In genomic region chr1:166612886-166613285, GRCh38 we compare ENCODE assay signal across 39 cellular contexts.
"Had no signal": no experiment of that assay in that cellular context is flagged by ENCODE, and none has a peak within 500 bp of the region (broad histone marks: within the 10 kb centered on the region; RNA-seq: fewer than 3 reads in every experiment).

No MANE protein-coding gene starts in this region.

- H3K27me3 ChIP-seq: adrenal gland, ascending aorta, body of pancreas, brain microvascular endothelial cell, breast epithelium, cardiac muscle cell had no signal

- H3K27ac ChIP-seq: adrenal gland, ascending aorta, body of pancreas, brain microvascular endothelial cell, breast epithelium, cardiac muscle cell had no signal

- H3K4me1 ChIP-seq: adrenal gland, ascending aorta, body of pancreas, breast epithelium had no signal

- H3K4me3 Mint-ChIP-seq: activated naive CD4-positive, alpha-beta T cell treated with anti-CD3 and anti-CD28 coated beads for 36 hours; activated naive CD4-positive, alpha-beta T cell treated with anti-CD3 and anti-CD28 coated beads, Interleukin-2, amount 10 ng/mL, durations not matched to agents 7 days and 5 days; activated naive CD4-positive, alpha-beta T cell treated with anti-CD3 and anti-CD28 coated beads, Interleukin-2, amount 50 U/mL, for 24 hours; activated naive CD8-positive, alpha-beta T cell; activated naive CD8-positive, alpha-beta T cell treated with anti-CD3 and anti-CD28 coated beads for 36 hours; activated naive CD8-positive, alpha-beta T cell treated with anti-CD3 and anti-CD28 coated beads, Interleukin-2, amount 10 ng/mL, durations not matched to agents 7 days and 5 days; activated naive CD8-positive, alpha-beta T cell treated with anti-CD3 and anti-CD28 coated beads, Interleukin-2, amount 50 U/mL, for 24 hours; activated T-cell treated with anti-CD3 and anti-CD28 coated beads, Interleukin-2, amount 50 U/mL, for 24 hours; activated T-cell treated with anti-CD3 and anti-CD28 coated beads, Interleukin-2, amount 50 U/mL, for 4 hours; activated T-cell treated with anti-CD3 and anti-CD28 coated beads, Interleukin-2, amount 50 U/mL, for 72 hours; activated T-helper 1 cell treated with anti-CD3 and anti-CD28 coated beads, Interleukin-12 subunit alpha, Interleukin-12 subunit beta, Interleukin-2, Interleukin-4 antibody, amounts not matched to agents 30 ng/mL and 10 ng/mL and 1 ng/mL, durations not matched to agents 14 hours and 24 hours and 36 hours; activated T-helper 17 cell treated with anti-CD3 and anti-CD28 coated beads, Interleukin-2, amount 50 U/mL, for 72 hours; brain; central memory CD8-positive, alpha-beta T cell had no signal

- H3K4me3 ChIP-seq: adrenal gland, ascending aorta, body of pancreas, breast epithelium, cardiac muscle cell had no signal

- H3K27me3 Mint-ChIP-seq: activated naive CD8-positive, alpha-beta T cell; activated T-cell treated with anti-CD3 and anti-CD28 coated beads, Interleukin-2, amount 50 U/mL, for 24 hours; activated T-helper 17 cell treated with anti-CD3 and anti-CD28 coated beads, Interleukin-2, amount 50 U/mL, for 72 hours; brain had no signal

- ATAC-seq: activated naive CD4-positive, alpha-beta T cell treated with anti-CD3 and anti-CD28 coated beads, Interleukin-2, amount 50 U/mL, for 72 hours; activated naive CD8-positive, alpha-beta T cell treated with anti-CD3 and anti-CD28 coated beads, Interleukin-2, amount 50 U/mL, for 24 hours; activated T-cell treated with anti-CD3 and anti-CD28 coated beads, Interleukin-2, amount 50 U/mL, for 4 hours; activated T-cell treated with anti-CD3 and anti-CD28 coated beads, Interleukin-2, amount 50 U/mL, for 72 hours; activated T-helper 17 cell treated with anti-CD3 and anti-CD28 coated beads, Interleukin-2, amount 50 U/mL, for 72 hours; body of pancreas had no signal

- H3K4me1 Mint-ChIP-seq: activated naive CD4-positive, alpha-beta T cell treated with anti-CD3 and anti-CD28 coated beads, Interleukin-2, amount 10 ng/mL, durations not matched to agents 7 days and 5 days; activated naive CD4-positive, alpha-beta T cell treated with anti-CD3 and anti-CD28 coated beads, Interleukin-2, amount 50 U/mL, for 24 hours; activated naive CD8-positive, alpha-beta T cell treated with anti-CD3 and anti-CD28 coated beads for 36 hours; activated naive CD8-positive, alpha-beta T cell treated with anti-CD3 and anti-CD28 coated beads, Interleukin-2, amount 10 ng/mL, durations not matched to agents 7 days and 5 days; activated naive CD8-positive, alpha-beta T cell treated with anti-CD3 and anti-CD28 coated beads, Interleukin-2, amount 50 U/mL, for 24 hours; activated T-helper 17 cell treated with anti-CD3 and anti-CD28 coated beads, Interleukin-2, amount 50 U/mL, for 72 hours; brain; central memory CD8-positive, alpha-beta T cell had no signal

- FAIRE-seq: astrocyte, bronchial epithelial cell had no signal

- H3K9me3 Mint-ChIP-seq: activated naive CD4-positive, alpha-beta T cell treated with anti-CD3 and anti-CD28 coated beads for 36 hours; activated naive CD4-positive, alpha-beta T cell treated with anti-CD3 and anti-CD28 coated beads, Interleukin-2, amount 10 ng/mL, durations not matched to agents 7 days and 5 days; activated naive CD4-positive, alpha-beta T cell treated with anti-CD3 and anti-CD28 coated beads, Interleukin-2, amount 50 U/mL, for 24 hours; activated naive CD4-positive, alpha-beta T cell treated with anti-CD3 and anti-CD28 coated beads, Interleukin-2, amount 50 U/mL, for 72 hours; activated naive CD8-positive, alpha-beta T cell treated with anti-CD3 and anti-CD28 coated beads for 36 hours; activated naive CD8-positive, alpha-beta T cell treated with anti-CD3 and anti-CD28 coated beads, Interleukin-2, amount 10 ng/mL, durations not matched to agents 7 days and 5 days; activated naive CD8-positive, alpha-beta T cell treated with anti-CD3 and anti-CD28 coated beads, Interleukin-2, amount 50 U/mL, for 24 hours; activated T-cell treated with anti-CD3 and anti-CD28 coated beads, Interleukin-2, amount 50 U/mL, for 24 hours; activated T-cell treated with anti-CD3 and anti-CD28 coated beads, Interleukin-2, amount 50 U/mL, for 4 hours; activated T-cell treated with anti-CD3 and anti-CD28 coated beads, Interleukin-2, amount 50 U/mL, for 72 hours; activated T-helper 1 cell treated with anti-CD3 and anti-CD28 coated beads, Interleukin-12 subunit alpha, Interleukin-12 subunit beta, Interleukin-2, Interleukin-4 antibody, amounts not matched to agents 30 ng/mL and 10 ng/mL and 1 ng/mL, durations not matched to agents 14 hours and 24 hours and 36 hours; activated T-helper 17 cell treated with anti-CD3 and anti-CD28 coated beads, Interleukin-2, amount 50 U/mL, for 72 hours; activated T-helper 2 cell treated with anti-CD3 and anti-CD28 coated beads, Interferon-gamma antibody, Interleukin-2, Interleukin-4, amounts not matched to agents 10 μg/mL and 5 μg/mL and 100 μg/mL, durations not matched to agents 14 hours and 24 hours and 36 hours; brain; central memory CD8-positive, alpha-beta T cell had no signal

- H3K36me3 Mint-ChIP-seq: activated naive CD4-positive, alpha-beta T cell treated with anti-CD3 and anti-CD28 coated beads, Interleukin-2, amount 10 ng/mL, durations not matched to agents 7 days and 5 days; activated naive CD4-positive, alpha-beta T cell treated with anti-CD3 and anti-CD28 coated beads, Interleukin-2, amount 50 U/mL, for 24 hours; activated naive CD4-positive, alpha-beta T cell treated with anti-CD3 and anti-CD28 coated beads, Interleukin-2, amount 50 U/mL, for 72 hours; activated naive CD8-positive, alpha-beta T cell; activated naive CD8-positive, alpha-beta T cell treated with anti-CD3 and anti-CD28 coated beads for 36 hours; activated naive CD8-positive, alpha-beta T cell treated with anti-CD3 and anti-CD28 coated beads, Interleukin-2, amount 10 ng/mL, durations not matched to agents 7 days and 5 days; brain had no signal

- DNase-seq: activated effector memory CD4-positive, alpha-beta T cell treated with anti-CD3 and anti-CD28 coated beads, Interleukin-2, amount 50 U/mL, for 16 hours; activated effector memory CD4-positive, alpha-beta T cell treated with Interleukin-2 at 50 U/mL for 16 hours; activated gamma-delta T cell; activated gamma-delta T cell treated with Interleukin-2 at 50 U/mL for 16 hours; activated naive CD4-positive, alpha-beta T cell; activated naive CD4-positive, alpha-beta T cell treated with anti-CD3 and anti-CD28 coated beads for 36 hours; activated naive CD4-positive, alpha-beta T cell treated with anti-CD3 and anti-CD28 coated beads, Interleukin-2, amount 10 ng/mL, durations not matched to agents 7 days and 5 days; activated naive CD4-positive, alpha-beta T cell treated with anti-CD3 and anti-CD28 coated beads, Interleukin-2, amount 50 U/mL, for 16 hours; activated naive CD4-positive, alpha-beta T cell treated with Interleukin-2 at 50 U/mL for 16 hours; activated naive CD8-positive, alpha-beta T cell treated with anti-CD3 and anti-CD28 coated beads for 36 hours; activated naive CD8-positive, alpha-beta T cell treated with anti-CD3 and anti-CD28 coated beads, Interleukin-2, amount 10 ng/mL, durations not matched to agents 7 days and 5 days; activated naive CD8-positive, alpha-beta T cell treated with anti-CD3 and anti-CD28 coated beads, Interleukin-2, amount 50 U/mL, for 24 hours; activated T-cell treated with anti-CD3 and anti-CD28 coated beads, Interleukin-2, amount 50 U/mL, for 24 hours; activated T-cell treated with anti-CD3 and anti-CD28 coated beads, Interleukin-2, amount 50 U/mL, for 4 hours; activated T-cell treated with anti-CD3 and anti-CD28 coated beads, Interleukin-2, amount 50 U/mL, for 48 hours; activated T-cell treated with anti-CD3 and anti-CD28 coated beads, Interleukin-2, amount 50 U/mL, for 72 hours; adrenal gland; amniotic stem cell; amygdala; anterior cingulate cortex; aorta; body of pancreas; brain microvascular endothelial cell; caudate nucleus; central memory CD4-positive, alpha-beta T cell; cerebellar nuclear complex had no signal

- H3K27ac Mint-ChIP-seq: activated naive CD4-positive, alpha-beta T cell treated with anti-CD3 and anti-CD28 coated beads for 36 hours; activated naive CD4-positive, alpha-beta T cell treated with anti-CD3 and anti-CD28 coated beads, Interleukin-2, amount 10 ng/mL, durations not matched to agents 7 days and 5 days; activated naive CD4-positive, alpha-beta T cell treated with anti-CD3 and anti-CD28 coated beads, Interleukin-2, amount 50 U/mL, for 24 hours; activated naive CD4-positive, alpha-beta T cell treated with anti-CD3 and anti-CD28 coated beads, Interleukin-2, amount 50 U/mL, for 72 hours; activated naive CD8-positive, alpha-beta T cell; activated naive CD8-positive, alpha-beta T cell treated with anti-CD3 and anti-CD28 coated beads for 36 hours; activated naive CD8-positive, alpha-beta T cell treated with anti-CD3 and anti-CD28 coated beads, Interleukin-2, amount 10 ng/mL, durations not matched to agents 7 days and 5 days; activated naive CD8-positive, alpha-beta T cell treated with anti-CD3 and anti-CD28 coated beads, Interleukin-2, amount 50 U/mL, for 24 hours; activated T-cell treated with anti-CD3 and anti-CD28 coated beads, Interleukin-2, amount 50 U/mL, for 24 hours; activated T-cell treated with anti-CD3 and anti-CD28 coated beads, Interleukin-2, amount 50 U/mL, for 72 hours; activated T-helper 1 cell treated with anti-CD3 and anti-CD28 coated beads, Interleukin-12 subunit alpha, Interleukin-12 subunit beta, Interleukin-2, Interleukin-4 antibody, amounts not matched to agents 30 ng/mL and 10 ng/mL and 1 ng/mL, durations not matched to agents 14 hours and 24 hours and 36 hours; activated T-helper 17 cell treated with anti-CD3 and anti-CD28 coated beads, Interleukin-2, amount 50 U/mL, for 72 hours; activated T-helper 2 cell treated with anti-CD3 and anti-CD28 coated beads, Interferon-gamma antibody, Interleukin-2, Interleukin-4, amounts not matched to agents 10 μg/mL and 5 μg/mL and 100 μg/mL, durations not matched to agents 14 hours and 24 hours and 36 hours; brain had no signal

- H3K9me3 ChIP-seq: adrenal gland, ascending aorta, body of pancreas, breast epithelium had no signal

- H3K36me3 ChIP-seq: adrenal gland, ascending aorta, brain microvascular endothelial cell, breast epithelium, cardiac muscle cell had no signal
